Comparison of ENCODE assay signal across 8 cellular contexts in the genomic region with DNA sequence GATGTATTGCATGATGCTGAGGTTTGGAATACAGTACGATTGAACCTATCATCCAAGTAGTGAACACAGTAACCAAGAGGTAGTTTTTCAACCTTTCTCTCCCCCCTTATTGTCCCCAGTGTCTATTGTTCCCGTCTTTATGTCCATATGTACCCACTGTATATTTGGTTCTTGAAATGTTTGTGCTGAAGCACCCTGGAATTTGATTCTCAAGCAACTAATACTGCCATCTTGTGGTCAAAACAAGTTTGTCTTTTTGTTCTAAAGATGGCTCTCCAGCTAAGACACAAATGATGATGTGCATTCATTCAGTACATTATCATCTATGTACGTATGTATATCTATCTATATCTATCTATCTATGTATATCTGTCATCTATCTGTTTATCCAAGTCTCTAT. TPM values are rescaled to one million over a fixed set of nuclear protein-coding genes. Genes with fewer than 3 reads are reported as not detected.
DNase-seq lines count a peak whose midpoint lies in the region; ATAC-seq and TF ChIP-seq lines count a peak whose summit lies in the region.

No MANE protein-coding gene starts in this region.

- no peak overlapping the region for H3K27ac ChIP-seq in breast epithelium

- peaks cover 0 to 63% of the 10 kb centered on the region in 2 donors for H3K27me3 ChIP-seq in breast epithelium

- no TSS peak for BruUV-seq in MCF 10A (replicated peaks; lab: Mats Ljungman, UMichigan)

- H3K27ac Mint-ChIP-seq in MCF 10A (ENCODE audit: low read depth, unreplicated experiment): no peak overlapping the region

- POLR2A ChIA-PET in MCF 10A (lab: Yijun Ruan, JAX): no interaction called here

- H3K9me3 Mint-ChIP-seq in MCF 10A (ENCODE audit: unreplicated experiment): no peaks in the 10 kb centered on the region

- TF ChIP-seq CTCF in MCF 10A (IDR thresholded peaks at IDR 0.05; ENCODE audit: unreplicated experiment) (peak; percentile 54), breast epithelium (IDR thresholded peaks at IDR 0.05) (peak in 1 of 3 donors; percentile 41), choroid plexus epithelial cell (conservative IDR thresholded peaks at IDR 0.05; ENCODE audit: low read depth, low read length) (peak; percentile 47), mucosa of descending colon (IDR thresholded peaks at IDR 0.05) (no peak)

- intact Hi-C loops in MCF 10A (cut with micrococcal nuclease) (loop anchor here (1.0 to 5.0 kb wide), 4 partner anchors 173 to 453 kb away; partner anchors contain the start of gene CAPN6), breast epithelium (cut with DNase I; ENCODE audit: low total_unique reads) (no loop called here), mucosa of descending colon (cut with DNase I, micrococcal nuclease) (loop anchor here in 1 of 2 donors (10.0 kb wide), 1 partner anchor 181 kb away; no protein-coding TSS in a partner anchor)

- H3K27me3 Mint-ChIP-seq in MCF 10A (ENCODE audit: insufficient read depth, unreplicated experiment): peaks cover 58% of the 10 kb centered on the region

- no peaks in the 10 kb centered on the region for H3K36me3 Mint-ChIP-seq in MCF 10A (ENCODE audit: insufficient read depth, unreplicated experiment)

- TF ChIP-seq POLR2A in breast epithelium (IDR thresholded peaks at IDR 0.05): no peak

- H3K36me3 ChIP-seq in breast epithelium (no peaks in the 10 kb centered on the region), mucosa of descending colon (ENCODE audit: low read depth) (no peaks in the 10 kb centered on the region)

- H3K4me3 Mint-ChIP-seq in MCF 10A (ENCODE audit: unreplicated experiment): no peak overlapping the region

- ATAC-seq in HG03175 (IDR thresholded peaks at IDR 0.05; ENCODE audit: unreplicated experiment) (peak; percentile 53), mucosa of descending colon (peak; percentile 25), HG02973 (IDR thresholded peaks at IDR 0.05; ENCODE audit: unreplicated experiment) (no peak)
- no peak for ATAC-seq in stimulated activated naive CD8-positive, alpha-beta T cell treated with anti-CD3 and anti-CD28 coated beads, Interleukin-15, Interleukin-2, amounts not matched to agents 100 U/mL and 50 U/mL, for 24 hours

- H3K4me1 ChIP-seq in breast epithelium (no peaks in the 10 kb centered on the region), mucosa of descending colon (ENCODE audit: low read depth) (no peaks in the 10 kb centered on the region)

- CTCF ChIA-PET in MCF 10A (lab: Yijun Ruan, JAX): interaction anchor here (0.6 to 3.2 kb wide), 21 partner anchors 11 to 1195 kb away, joined by 3 to 27 read pairs (median 4); no protein-coding TSS in a partner anchor

- H3K4me3 ChIP-seq in breast epithelium (no peak overlapping the region), choroid plexus epithelial cell (ENCODE audit: low read depth, low read length) (no peak overlapping the region), mucosa of descending colon (no peak overlapping the region)

- H3K4me1 Mint-ChIP-seq in MCF 10A (ENCODE audit: insufficient read depth, unreplicated experiment): no peaks in the 10 kb centered on the region

- H3K9me3 ChIP-seq in breast epithelium (no peaks in the 10 kb centered on the region), mucosa of descending colon (no peaks in the 10 kb centered on the region)

- DNase-seq in MCF 10A (ENCODE audit: unreplicated experiment) (peak; percentile 69), breast epithelium (ENCODE audit: low spot score in 2 of 2) (no peak), NCI-H526 treated with DMSO at 0.1 percent for 48 hours (lab: John Stamatoyannopoulos, UW) (peak; percentile 18), choroid plexus epithelial cell (ENCODE audit: low read depth) (peak; percentile 55), mucosa of descending colon (no peak)
- DNase-seq in stimulated activated naive CD8-positive, alpha-beta T cell treated with anti-CD3 and anti-CD28 coated beads, Interleukin-15, Interleukin-2, amounts not matched to agents 100 U/mL and 50 U/mL, for 24 hours: no peak

RNA-seq across cellular contexts. Expression of gene DCX, which starts 33.5 kb away (rescaled TPM):
- total RNA-seq in MCF 10A (2022): not detected in 2 replicates
- under 1 TPM in 2 of 3 donors, not detected in 1; 0.33 to 0.44 TPM for total RNA-seq in breast epithelium
- total RNA-seq in mucosa of descending colon: under 1 TPM in 1 of 3 donors, not detected in 2; 0.22 TPM

Comparison
In these comparisons a context has a peak if more than half of its experiments do, and no peak if none do; other contexts are left out.
1. DNase-seq: peak in MCF 10A (single experiment), NCI-H526 treated with DMSO at 0.1 percent for 48 hours (single experiment) and choroid plexus epithelial cell (single experiment); none in breast epithelium (0 of 2), mucosa of descending colon (0 of 3) and stimulated activated naive CD8-positive, alpha-beta T cell treated with anti-CD3 and anti-CD28 coated beads, Interleukin-15, Interleukin-2, amounts not matched to agents 100 U/mL and 50 U/mL, for 24 hours (single experiment).
2. ATAC-seq: peak in HG03175 (single experiment) and mucosa of descending colon (single experiment); none in stimulated activated naive CD8-positive, alpha-beta T cell treated with anti-CD3 and anti-CD28 coated beads, Interleukin-15, Interleukin-2, amounts not matched to agents 100 U/mL and 50 U/mL, for 24 hours (single experiment) and HG02973 (single experiment).